In the genomic region with DNA sequence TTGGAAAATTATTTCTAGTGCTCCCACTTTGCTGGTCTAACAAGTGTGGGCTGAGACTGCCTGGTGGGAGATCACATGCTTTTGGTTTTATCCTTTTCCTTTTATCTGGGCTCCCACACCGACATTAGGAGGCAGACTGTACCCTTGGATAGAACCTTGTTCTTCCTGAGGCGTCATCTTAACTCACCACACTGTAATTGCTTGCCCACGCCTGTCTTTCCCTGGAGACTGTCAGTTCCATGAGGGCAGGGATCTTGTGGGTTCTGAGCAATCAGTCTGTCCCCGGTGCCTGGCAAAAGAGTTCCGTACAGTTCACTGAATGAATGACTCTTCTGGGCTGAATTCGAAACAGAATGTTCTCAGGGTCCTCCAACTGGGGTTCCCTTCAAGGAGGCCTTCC, we compare ENCODE assay signal across 18 cellular contexts.
DNase-seq lines count a peak whose midpoint lies in the region; ATAC-seq and TF ChIP-seq lines count a peak whose summit lies in the region.
"Had no signal": no experiment of that assay in that cellular context is flagged by ENCODE, and none has a peak within 500 bp of the region (broad histone marks: within the 10 kb centered on the region; RNA-seq: fewer than 3 reads in every experiment).

No MANE protein-coding gene starts in this region.

- intact Hi-C loops in cardiac septum (cut with DNase I), result no loop called here
- intact Hi-C loops in Right ventricle myocardium inferior (cut with DNase I), result no loop called here

- peak; percentile 47 for DNase-seq in cardiac septum (ENCODE audit: low spot score)
- no peak for DNase-seq in Right ventricle myocardium inferior (ENCODE audit: missing footprints)
- DNase-seq in endodermal cell, result peak; percentile 22
- DNase-seq in osteoblast (ENCODE audit: insufficient read length, low spot score, missing footprints), result peak; percentile 73
- DNase-seq in Ammon's horn (ENCODE audit: low spot score), result no peak
- no peak for DNase-seq in activated naive CD4-positive, alpha-beta T cell treated with anti-CD3 and anti-CD28 coated beads, Interleukin-2, amount 10 ng/mL, durations not matched to agents 7 days and 5 days
- no peak for DNase-seq in DMS 273 treated with DMSO at 0.1 percent for 48 hours (lab: John Stamatoyannopoulos, UW)
- DNase-seq: AML-193; Calu3; CD4-positive, CD25-positive, alpha-beta regulatory T cell; DMS79; GOT3 had no signal

- H3K27ac ChIP-seq in endodermal cell (ENCODE audit: low read depth, low read length), result no peak overlapping the region
- H3K27ac ChIP-seq in osteoblast (ENCODE audit: low read depth, low read length), result no peak overlapping the region
- H3K27ac ChIP-seq: 22Rv1, HL-60 had no signal

- H3K79me2 ChIP-seq in osteoblast (ENCODE audit: insufficient read depth, low read length), result no peaks in the 10 kb centered on the region

- no peak overlapping the region for H3K9ac ChIP-seq in endodermal cell (ENCODE audit: extremely low read depth, low read length, poor library complexity, severe bottlenecking)
- H3K9ac ChIP-seq: BLaER1 treated with 17β-estradiol and CSF1 and Interleukin-3, amounts not matched to agents 10 nM and 100 nM had no signal

- H3K36me3 Mint-ChIP-seq in endodermal cell (ENCODE audit: low read depth), result peaks cover 6% of the 10 kb centered on the region
- H3K36me3 Mint-ChIP-seq in activated naive CD4-positive, alpha-beta T cell treated with anti-CD3 and anti-CD28 coated beads, Interleukin-2, amount 10 ng/mL, durations not matched to agents 7 days and 5 days, result no peaks in the 10 kb centered on the region
- H3K36me3 Mint-ChIP-seq: CD4-positive, CD25-positive, alpha-beta regulatory T cell had no signal

- WGBS in endodermal cell (ENCODE audit: insufficient coverage in 1 of 2, insufficient read length in 1 of 2), 2 experiments, result 87 to 97% methylated on average over 5 to 6 of the region's 6 CpGs

- no peak overlapping the region for H3K27ac Mint-ChIP-seq in endodermal cell
- H3K27ac Mint-ChIP-seq in activated naive CD4-positive, alpha-beta T cell treated with anti-CD3 and anti-CD28 coated beads, Interleukin-2, amount 10 ng/mL, durations not matched to agents 7 days and 5 days, result no peak overlapping the region
- H3K27ac Mint-ChIP-seq: CD4-positive, CD25-positive, alpha-beta regulatory T cell had no signal

- H3K27me3 Mint-ChIP-seq in endodermal cell (ENCODE audit: insufficient read depth), result no peaks in the 10 kb centered on the region
- H3K27me3 Mint-ChIP-seq in activated naive CD4-positive, alpha-beta T cell treated with anti-CD3 and anti-CD28 coated beads, Interleukin-2, amount 10 ng/mL, durations not matched to agents 7 days and 5 days, result peaks cover 23% of the 10 kb centered on the region

- H3K4me1 ChIP-seq in endodermal cell (ENCODE audit: control insufficient read depth, insufficient read depth, low read length) (peaks cover 4% of the 10 kb centered on the region), osteoblast (ENCODE audit: insufficient read depth, low read length) (peaks cover 14% of the 10 kb centered on the region)
- H3K4me1 ChIP-seq: HAP-1 had no signal

- CTCF ChIA-PET in activated naive CD4-positive, alpha-beta T cell treated with anti-CD3 and anti-CD28 coated beads, Interleukin-2, amount 10 ng/mL, durations not matched to agents 7 days and 5 days (lab: Charles Lee), result no interaction called here

- no peak overlapping the region for H2AFZ ChIP-seq in osteoblast (ENCODE audit: low read length)

- peaks cover 16% of the 10 kb centered on the region for H3K4me1 Mint-ChIP-seq in endodermal cell
- H3K4me1 Mint-ChIP-seq in activated naive CD4-positive, alpha-beta T cell treated with anti-CD3 and anti-CD28 coated beads, Interleukin-2, amount 10 ng/mL, durations not matched to agents 7 days and 5 days, result no peaks in the 10 kb centered on the region

- H4K20me1 ChIP-seq in osteoblast (ENCODE audit: insufficient read depth, low read length), result no peaks in the 10 kb centered on the region
- H4K20me1 ChIP-seq: BLaER1 treated with 17β-estradiol and CSF1 and Interleukin-3, amounts not matched to agents 10 nM and 100 nM had no signal

- H3K9me3 ChIP-seq in endodermal cell (ENCODE audit: control insufficient read depth, low read length) (no peaks in the 10 kb centered on the region), osteoblast (ENCODE audit: low read depth, low read length) (no peaks in the 10 kb centered on the region)
- H3K9me3 ChIP-seq: BLaER1 treated with 17β-estradiol and CSF1 and Interleukin-3, amounts not matched to agents 10 nM and 100 nM; HAP-1 had no signal

- no peaks in the 10 kb centered on the region for H3K9me3 Mint-ChIP-seq in endodermal cell
- H3K9me3 Mint-ChIP-seq in activated naive CD4-positive, alpha-beta T cell treated with anti-CD3 and anti-CD28 coated beads, Interleukin-2, amount 10 ng/mL, durations not matched to agents 7 days and 5 days, result no peaks in the 10 kb centered on the region

- no peaks in the 10 kb centered on the region for H3K27me3 ChIP-seq in endodermal cell (ENCODE audit: control insufficient read depth, insufficient read depth, low read length, poor library complexity, severe bottlenecking)
- no peaks in the 10 kb centered on the region for H3K27me3 ChIP-seq in osteoblast (ENCODE audit: insufficient read depth, low read length)
- H3K27me3 ChIP-seq: BLaER1 treated with 17β-estradiol and CSF1 and Interleukin-3, amounts not matched to agents 10 nM and 100 nM had no signal

- H3K4me3 Mint-ChIP-seq in endodermal cell, result no peak overlapping the region
- no peak overlapping the region for H3K4me3 Mint-ChIP-seq in activated naive CD4-positive, alpha-beta T cell treated with anti-CD3 and anti-CD28 coated beads, Interleukin-2, amount 10 ng/mL, durations not matched to agents 7 days and 5 days
- H3K4me3 Mint-ChIP-seq: CD4-positive, CD25-positive, alpha-beta regulatory T cell had no signal

- H3K4me2 ChIP-seq in osteoblast (ENCODE audit: insufficient read depth, low read length), result no peak overlapping the region

- H3K36me3 ChIP-seq in endodermal cell (ENCODE audit: control insufficient read depth, insufficient read depth, low read length) (no peaks in the 10 kb centered on the region), osteoblast (ENCODE audit: insufficient read depth, low read length) (peaks cover 49% of the 10 kb centered on the region)
- H3K36me3 ChIP-seq: HAP-1 had no signal

- ATAC-seq in Right ventricle myocardium inferior, result no peak
- ATAC-seq in GM18498 (IDR thresholded peaks at IDR 0.05; ENCODE audit: unreplicated experiment), result no peak
- ATAC-seq: GM12878 had no signal

- TF ChIP-seq CTCF in endodermal cell (conservative IDR thresholded peaks at IDR 0.05), result no peak
- no peak for TF ChIP-seq CTCF in osteoblast (IDR thresholded peaks at IDR 0.05; ENCODE audit: extremely low read depth, low read depth, low read length)

- H3K4me3 ChIP-seq in endodermal cell (ENCODE audit: low read length), result no peak overlapping the region
- no peak overlapping the region for H3K4me3 ChIP-seq in osteoblast (ENCODE audit: insufficient read depth, low read length)
- H3K4me3 ChIP-seq: BLaER1 treated with 17β-estradiol and CSF1 and Interleukin-3, amounts not matched to agents 10 nM and 100 nM; GM12878; HAP-1 had no signal

Comparison
In these comparisons a context has a peak if more than half of its experiments do, and no peak if none do; other contexts are left out.
1. DNase-seq: peak in cardiac septum (single experiment), endodermal cell (single experiment) and osteoblast (single experiment); none in Right ventricle myocardium inferior (single experiment), Ammon's horn (single experiment), activated naive CD4-positive, alpha-beta T cell treated with anti-CD3 and anti-CD28 coated beads, Interleukin-2, amount 10 ng/mL, durations not matched to agents 7 days and 5 days (single experiment) and DMS 273 treated with DMSO at 0.1 percent for 48 hours (single experiment).